ENCODE assay signal across 21 cellular contexts in the genomic region with DNA sequence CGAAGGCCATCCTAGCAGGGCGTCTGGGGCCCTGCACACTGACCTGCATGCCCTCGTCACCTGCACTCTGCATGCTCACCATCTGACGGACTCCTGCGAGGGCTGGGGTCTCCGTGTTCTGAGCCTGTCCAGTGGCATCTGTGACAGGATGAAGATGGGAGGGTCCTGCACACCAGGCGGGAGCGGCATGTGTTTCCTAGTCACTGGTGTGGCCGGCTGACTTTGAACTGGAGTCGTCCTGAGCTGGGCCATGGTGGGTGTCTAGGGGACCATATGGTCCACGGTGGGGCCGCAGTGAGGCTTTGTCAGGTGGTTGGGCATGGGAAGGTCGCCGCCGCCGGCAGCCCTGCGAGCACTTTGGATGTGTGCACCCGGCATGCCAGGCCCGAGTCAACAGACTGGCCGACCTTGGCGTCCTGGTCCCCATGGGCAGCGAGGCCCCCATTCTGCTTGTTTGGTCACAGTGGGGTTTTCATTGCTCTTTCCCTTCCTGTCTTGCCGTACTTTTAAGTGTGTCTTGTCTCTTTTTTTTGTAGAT.
"Had no signal": no experiment of that assay in that cellular context is flagged by ENCODE, and none has a peak within 500 bp of the region (broad histone marks: within the 10 kb centered on the region; RNA-seq: fewer than 3 reads in every experiment).

No MANE protein-coding gene starts in this region.

- H3K27ac Mint-ChIP-seq: memory B cell, type B pancreatic cell had no signal

- H3K27me3 ChIP-seq: cardiac muscle cell, heart left ventricle, left lung, neutrophil, spleen, suprapubic skin had no signal

- H3K9me3 ChIP-seq: heart left ventricle, left lung, mucosa of descending colon, neutrophil, spleen, suprapubic skin had no signal

- H3K9me3 Mint-ChIP-seq: activated CD4-positive, alpha-beta T cell treated with anti-CD3 and anti-CD28 coated beads, Interleukin-2, amount 10 ng/mL, durations not matched to agents 7 days and 5 days; memory B cell; naive thymus-derived CD4-positive, alpha-beta T cell; stimulated activated naive CD8-positive, alpha-beta T cell treated with anti-CD3 and anti-CD28 coated beads, Interleukin-15, Interleukin-2, amounts not matched to agents 100 ng/mL and 50 ng/mL, for 24 hours; type B pancreatic cell had no signal

- DNase-seq: activated CD4-positive, alpha-beta T cell treated with anti-CD3 and anti-CD28 coated beads, Interleukin-2, amount 10 ng/mL, durations not matched to agents 7 days and 5 days; activated gamma-delta T cell treated with Interleukin-2 at 50 U/mL for 16 hours; amniotic stem cell; heart left ventricle; kidney; left lung; naive thymus-derived CD4-positive, alpha-beta T cell; SHP77; spleen; T-helper 9 cell had no signal

- H3K27me3 Mint-ChIP-seq: activated CD4-positive, alpha-beta T cell treated with anti-CD3 and anti-CD28 coated beads, Interleukin-2, amount 10 ng/mL, durations not matched to agents 7 days and 5 days; activated naive CD8-positive, alpha-beta T cell; memory B cell; naive thymus-derived CD4-positive, alpha-beta T cell; stimulated activated naive CD8-positive, alpha-beta T cell treated with anti-CD3 and anti-CD28 coated beads, Interleukin-15, Interleukin-2, amounts not matched to agents 100 ng/mL and 50 ng/mL, for 24 hours; type B pancreatic cell had no signal

- H3K4me1 ChIP-seq: left lung, parathyroid adenoma had no signal

- H3K4me3 ChIP-seq: cardiac muscle cell, heart left ventricle, left lung, mucosa of descending colon, SK-N-MC, spleen, suprapubic skin had no signal

- H3K27ac ChIP-seq: cardiac muscle cell, left lung, neutrophil, parathyroid adenoma, SK-N-MC, spleen, suprapubic skin had no signal

- H3K4me3 Mint-ChIP-seq: activated CD4-positive, alpha-beta T cell treated with anti-CD3 and anti-CD28 coated beads, Interleukin-2, amount 10 ng/mL, durations not matched to agents 7 days and 5 days; activated naive CD8-positive, alpha-beta T cell; memory B cell; naive thymus-derived CD4-positive, alpha-beta T cell; stimulated activated naive CD8-positive, alpha-beta T cell treated with anti-CD3 and anti-CD28 coated beads, Interleukin-15, Interleukin-2, amounts not matched to agents 100 ng/mL and 50 ng/mL, for 24 hours; type B pancreatic cell had no signal

- ATAC-seq: activated CD4-positive, CD25-positive, alpha-beta regulatory T cell treated with anti-CD3 and anti-CD28 coated beads, Interleukin-2, amount 50 U/mL, for 24 hours; heart left ventricle; left lung; mucosa of descending colon; naive thymus-derived CD4-positive, alpha-beta T cell had no signal
